In genomic region chr20:20977786-20978185, GRCh38 we compare ENCODE assay signal across 27 cellular contexts.
"Had no signal": no experiment of that assay in that cellular context is flagged by ENCODE, and none has a peak within 500 bp of the region (broad histone marks: within the 10 kb centered on the region; RNA-seq: fewer than 3 reads in every experiment).

No MANE protein-coding gene starts in this region.

- FAIRE-seq: urothelium cell line had no signal

- H3K4me1 ChIP-seq: stomach, suprapubic skin, testis, thyroid gland, tibial artery, tibial nerve, transverse colon, upper lobe of left lung, upper lobe of right lung, uterus, vagina had no signal

- H3K27ac ChIP-seq: stomach, suprapubic skin, testis, thoracic aorta, thyroid gland, tibial artery, tibial nerve, transverse colon, upper lobe of left lung, upper lobe of right lung, uterus, vagina had no signal

- H3K9me3 ChIP-seq: suprapubic skin, testis, thyroid gland, tibial artery, tibial nerve, transverse colon, upper lobe of right lung, uterus, vagina had no signal

- H3K36me3 ChIP-seq: stomach, suprapubic skin, thoracic aorta, thyroid gland, tibial artery, tibial nerve, transverse colon, upper lobe of left lung, upper lobe of right lung, uterus, vagina had no signal

- H3K27me3 ChIP-seq: stomach, suprapubic skin, testis, thyroid gland, tibial nerve, transverse colon, upper lobe of left lung, upper lobe of right lung, uterus, vagina had no signal

- DNase-seq: stimulated activated CD4-positive, alpha-beta T cell treated with anti-CD3 and anti-CD28 coated beads, Interleukin-2, amount 100 ng/mL, for 48 hours; stimulated activated CD4-positive, alpha-beta T cell treated with anti-CD3 and anti-CD28 coated beads, Interleukin-4, amount 100 ng/mL, for 1 hour; stimulated activated CD4-positive, alpha-beta T cell treated with anti-CD3 and anti-CD28 coated beads, Interleukin-4, amount 100 ng/mL, for 24 hours; stimulated activated CD4-positive, alpha-beta T cell treated with anti-CD3 and anti-CD28 coated beads, Interleukin-4, amount 100 ng/mL, for 4 hours; stimulated activated CD8-positive, alpha-beta memory T cell treated with anti-CD3 and anti-CD28 coated beads, Interleukin-4, amount 100 ng/mL, for 48 hours; stimulated activated naive B cell treated with anti-CD40 and anti-IgM and Interleukin-4, amounts not matched to agents 10 μg/mL and 1 μg/mL and 100 μg/mL, for 72 hours; stimulated activated naive CD4-positive, alpha-beta T cell; stimulated activated naive CD4-positive, alpha-beta T cell treated with Interleukin-2 at 50 U/mL for 16 hours; stimulated activated naive CD8-positive, alpha-beta T cell treated with anti-CD3 and anti-CD28 coated beads, Interleukin-15, amount 100 ng/mL, for 72 hours; stimulated activated naive CD8-positive, alpha-beta T cell treated with anti-CD3 and anti-CD28 coated beads, Interleukin-15, Interleukin-2, amounts not matched to agents 100 U/mL and 50 U/mL, for 24 hours; stomach; substantia nigra; testis; thyroid gland; tibial artery; transverse colon; trophoblast cell; upper lobe of left lung; upper lobe of right lung; uterus had no signal

- ATAC-seq: stimulated activated effector memory CD8-positive, alpha-beta T cell treated with anti-CD3 and anti-CD28 coated beads, Interleukin-12 subunit alpha, Interleukin-12 subunit beta, amount 100 ng/mL, for 72 hours; stimulated activated memory B cell treated with anti-CD40 and anti-IgM and Interleukin-4, amounts not matched to agents 10 μg/mL and 1 μg/mL and 100 μg/mL, for 72 hours; stimulated activated naive B cell treated with anti-CD40 and anti-IgM and Interleukin-4, amounts not matched to agents 10 μg/mL and 1 μg/mL and 100 μg/mL, for 72 hours; stimulated activated naive CD8-positive, alpha-beta T cell treated with anti-CD3 and anti-CD28 coated beads, Interleukin-15, amount 100 ng/mL, for 72 hours; stimulated activated naive CD8-positive, alpha-beta T cell treated with anti-CD3 and anti-CD28 coated beads, Interleukin-15, Interleukin-2, amounts not matched to agents 100 U/mL and 50 U/mL, for 24 hours; upper lobe of right lung had no signal

- H3K4me3 ChIP-seq: stomach, suprapubic skin, testis, thoracic aorta, thyroid gland, tibial artery, tibial nerve, transverse colon, upper lobe of left lung, upper lobe of right lung, uterus, vagina had no signal
